ENCODE assay signal across 8 cellular contexts in genomic region chr17:75516255-75516618, GRCh38. TPM values are rescaled to one million over a fixed set of nuclear protein-coding genes. Genes with fewer than 3 reads are reported as not detected.
DNase-seq lines count a peak whose midpoint lies in the region; ATAC-seq, FAIRE-seq and TF ChIP-seq lines count a peak whose summit lies in the region.

Gene TSEN54, plus strand, starts transcription at chr17:75516528. Its CDS starts 33 bp downstream, at chr17:75516561.

- H3K36me3 ChIP-seq in left ventricle myocardium inferior (peaks cover 21% of the 10 kb centered on the region), prostate gland (no peaks in the 10 kb centered on the region), urinary bladder (ENCODE audit: insufficient read depth) (no peaks in the 10 kb centered on the region)

- peak; percentile 96 for FAIRE-seq in GM12891 (lab: Jason Lieb, UNC)

- TF ChIP-seq POLR2A in GM12891 (IDR thresholded peaks at IDR 0.05; ENCODE audit: low read depth, low read length) = no peak
- no peak for TF ChIP-seq POLR2A in prostate gland (IDR thresholded peaks at IDR 0.05)

- TF ChIP-seq CTCF in left ventricle myocardium inferior (IDR thresholded peaks at IDR 0.05; ENCODE audit: borderline replicate concordance) = no peak
- no peak for TF ChIP-seq CTCF in prostate gland (IDR thresholded peaks at IDR 0.05)

- H3K27me3 ChIP-seq in left ventricle myocardium inferior (ENCODE audit: low read depth) (no peaks in the 10 kb centered on the region), prostate gland (replicated peaks; ENCODE audit: insufficient read depth) (no peaks in the 10 kb centered on the region)

- H3K27ac ChIP-seq in left ventricle myocardium inferior (replicated peaks) (peak within 1 kb of the TSS; percentile 96), prostate gland (peak within 1 kb of the TSS; percentile 75 to 79), urinary bladder (ENCODE audit: low read depth) (peak within 1 kb of the TSS; percentile 76)

- peaks cover 67% of the 10 kb centered on the region for H3K4me1 ChIP-seq in left ventricle myocardium inferior
- H3K4me1 ChIP-seq in prostate gland (replicated peaks) = peaks cover 7% of the 10 kb centered on the region
- no peaks in the 10 kb centered on the region for H3K4me1 ChIP-seq in urinary bladder (ENCODE audit: insufficient read depth)

- ATAC-seq in HG02852 (IDR thresholded peaks at IDR 0.05; ENCODE audit: unreplicated experiment) = peak; percentile 70

- DNase-seq in GM12891 (ENCODE audit: insufficient read length, low spot score) (peak; percentile 100), NCI-H187 treated with DMSO at 0.1 percent for 48 hours (lab: John Stamatoyannopoulos, UW) (peak; percentile 28), T-helper 2 cell (peak; percentile 89 to 95 (median 93)), amygdala (lab: John Stamatoyannopoulos, UW) (peak in 55 of 56 donors; percentile 58 to 96 (median 88)), left ventricle myocardium inferior (peak; percentile 97), prostate gland (ENCODE audit: low spot score) (peak; percentile 93)

- H3K4me3 ChIP-seq in left ventricle myocardium inferior (peak within 1 kb of the TSS; percentile 95), prostate gland (peak within 1 kb of the TSS; percentile 82), urinary bladder (ENCODE audit: low read depth, low read length) (peak within 1 kb of the TSS; percentile 85)

- intact Hi-C loops in left ventricle myocardium inferior (cut with micrococcal nuclease) = loop anchor here (10.0 kb wide), 1 partner anchor 91 kb away; no protein-coding TSS in a partner anchor
- intact Hi-C loops in prostate gland (cut with DNase I) = loop anchor here (2.0 to 10.0 kb wide), 4 partner anchors 73 to 229 kb away; no protein-coding TSS in a partner anchor

- under 1% methylated on average over 20 of the region's 45 CpGs for WGBS in prostate gland
- under 1% methylated on average over 45 of the region's 45 CpGs for WGBS in urinary bladder

- H3K9me3 ChIP-seq in left ventricle myocardium inferior (replicated peaks) = no peaks in the 10 kb centered on the region
- no peaks in the 10 kb centered on the region for H3K9me3 ChIP-seq in prostate gland

TF ChIP-seq in GM12891, 5 proteins besides CTCF, POLR2A, EP300 and RAD21:
- TF ChIP-seq PAX5 (IDR thresholded peaks at IDR 0.05; ENCODE audit: insufficient read depth, low read length, severe bottlenecking) = peak; percentile 52
- TF ChIP-seq SPI1 (IDR thresholded peaks at IDR 0.05; ENCODE audit: low read depth, low read length) = no peak
TF ChIP-seq in GM12891: peak in this region for 1.

RNA-seq across cellular contexts. Expression of gene TSEN54, which starts in this region (rescaled TPM):
- 18.0 TPM for polyA plus RNA-seq in GM12891 (2012; ENCODE audit: low read depth, missing spikeins)
- total RNA-seq in left ventricle myocardium inferior (6.8 TPM), prostate gland (10 to 100 TPM; 45.9 to 56.2 TPM), urinary bladder (10.9 TPM)
- polyA plus RNA-seq in urinary bladder = 20.4 TPM

Comparison
In these comparisons a context has a peak if more than half of its experiments do, and no peak if none do; other contexts are left out.
1. Peak in every context shown above with its lines: DNase-seq, ATAC-seq, H3K4me3 ChIP-seq and H3K27ac ChIP-seq.
2. DNase-seq: peak in every context shown above with its lines; median percentile 100 in GM12891; 97 in left ventricle myocardium inferior; 93 in T-helper 2 cell; 93 in prostate gland; 88 in amygdala; 28 in NCI-H187 treated with DMSO at 0.1 percent for 48 hours.